Comparison of ENCODE assay signal across 8 cellular contexts in the genomic region with DNA sequence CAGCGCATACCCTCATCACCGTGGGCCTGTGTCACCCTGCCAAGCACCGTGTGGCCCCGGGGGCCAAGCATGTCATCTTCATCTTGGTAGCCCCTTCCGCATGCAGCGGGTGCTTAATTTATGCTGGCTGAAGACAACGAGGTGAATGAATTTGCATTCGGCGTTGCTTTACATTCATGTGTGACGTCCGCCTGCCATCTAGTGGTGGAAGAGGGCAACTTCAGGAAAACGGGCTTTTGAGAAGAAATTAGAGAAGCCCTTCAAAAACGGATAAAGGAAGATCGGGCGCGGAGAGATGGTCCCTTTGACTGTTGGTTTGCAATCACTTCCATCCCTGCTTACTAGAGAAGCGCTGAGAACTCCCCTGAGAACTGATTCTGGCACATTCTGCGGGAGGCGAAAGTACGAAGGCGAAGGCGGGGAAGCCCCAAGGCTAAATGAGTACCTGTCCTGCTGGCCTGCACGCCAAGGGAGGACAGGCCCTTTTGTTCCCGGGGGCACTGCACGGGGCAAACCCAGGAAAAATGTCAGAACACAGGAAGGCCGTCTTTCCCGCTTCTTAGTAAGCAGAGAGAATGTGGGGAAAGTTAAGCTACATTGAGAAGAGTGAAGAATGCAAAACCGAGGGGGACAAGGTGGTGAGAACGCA.
DNase-seq lines count a peak whose midpoint lies in the region; ATAC-seq and TF ChIP-seq lines count a peak whose summit lies in the region.

No MANE protein-coding gene starts in this region.

- no peaks in the 10 kb centered on the region for H3K9me3 ChIP-seq in body of pancreas

- H3K36me3 ChIP-seq in body of pancreas (replicated peaks in 1 of 2; ENCODE audit: insufficient read depth in 1 of 2, low read depth in 2 of 2): no peaks in the 10 kb centered on the region

- peaks cover 19% of the 10 kb centered on the region for H3K4me1 ChIP-seq in body of pancreas

- no peaks in the 10 kb centered on the region for H3K27me3 ChIP-seq in body of pancreas

- intact Hi-C loops in body of pancreas (cut with DNase I): no loop called here

- 20 to 23% methylated on average over 22 to 29 of the region's 29 CpGs for WGBS in body of pancreas, 2 donors

- TF ChIP-seq POLR2A in body of pancreas (IDR thresholded peaks at IDR 0.05): no peak

- TF ChIP-seq CTCF in body of pancreas (IDR thresholded peaks at IDR 0.05): peak; percentile 79 to 88 (median 86)

- ATAC-seq in HG02623 (IDR thresholded peaks at IDR 0.05; ENCODE audit: unreplicated experiment) (peak; percentile 38), body of pancreas (peak; percentile 72), HG03108 (IDR thresholded peaks at IDR 0.05; ENCODE audit: unreplicated experiment) (no peak)

- peak; percentile 83 for DNase-seq in GM03348 (ENCODE audit: low spot score)
- DNase-seq in NCI-H2081 (lab: John Stamatoyannopoulos, UW): peak; percentile 82 to 86
- peak; percentile 9 for DNase-seq in T1000 (lab: John Stamatoyannopoulos, UW)
- DNase-seq in body of pancreas: peak; percentile 71 to 81 (median 74)
- peak; percentile 91 for DNase-seq in inferior parietal cortex (ENCODE audit: extremely low spot score)
- peak; percentile 54 for DNase-seq in stimulated activated CD4-positive, alpha-beta T cell treated with anti-CD3 and anti-CD28 coated beads, Interleukin-12 subunit alpha, Interleukin-12 subunit beta, amount 100 ng/mL, for 4 hours

- no peak overlapping the region for H3K27ac ChIP-seq in body of pancreas

- no peak overlapping the region for H3K4me3 ChIP-seq in body of pancreas

Comparison
In these comparisons a context has a peak if more than half of its experiments do, and no peak if none do; other contexts are left out.
1. DNase-seq: peak in every context shown above with its lines; median percentile 91 in inferior parietal cortex; 84 in NCI-H2081; 83 in GM03348; 74 in body of pancreas; 54 in stimulated activated CD4-positive, alpha-beta T cell treated with anti-CD3 and anti-CD28 coated beads, Interleukin-12 subunit alpha, Interleukin-12 subunit beta, amount 100 ng/mL, for 4 hours; 9 in T1000.